Comparison of ENCODE assay signal across 24 cellular contexts in the genomic region with DNA sequence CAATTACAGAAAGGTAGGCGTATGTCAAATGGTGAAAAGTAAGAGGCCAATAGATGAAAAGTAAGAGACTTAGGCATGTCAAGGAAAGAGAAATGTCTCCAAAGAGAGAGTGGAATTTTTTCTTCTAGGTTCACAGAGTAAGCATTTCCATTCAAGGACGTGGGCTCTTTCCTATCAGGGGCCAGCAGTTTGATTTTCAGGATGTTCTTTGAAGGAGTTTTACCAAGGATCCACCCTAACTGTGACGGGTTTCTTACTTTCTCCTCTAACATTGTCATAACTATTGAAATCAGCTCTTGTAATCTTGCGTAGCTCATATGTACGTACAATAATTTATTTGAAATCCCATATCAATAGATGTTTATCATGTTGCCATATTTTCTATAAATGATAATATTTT.
"Had no signal": no experiment of that assay in that cellular context is flagged by ENCODE, and none has a peak within 500 bp of the region (broad histone marks: within the 10 kb centered on the region; RNA-seq: fewer than 3 reads in every experiment).

No MANE protein-coding gene starts in this region.

- FAIRE-seq: colon, islet of Langerhans, keratinocyte had no signal

- ATAC-seq: esophagus mucosa; gastrocnemius medialis; heart right ventricle; left cardiac atrium; left lung; left ventricle myocardium superior; lower lobe of right lung; naive thymus-derived CD4-positive, alpha-beta T cell had no signal

- DNase-seq: dermis blood vessel endothelial cell; dorsolateral prefrontal cortex; effector CD4-positive, alpha-beta T cell; effector memory CD4-positive, alpha-beta T cell; esophagus squamous epithelium; foreskin fibroblast; foreskin melanocyte; gastrocnemius medialis; glutamatergic neuron; head of caudate nucleus; heart right ventricle; hippocampal formation; left cardiac atrium; left lung; left ventricle myocardium superior; lower lobe of right lung; mesenchymal stem cell; naive thymus-derived CD4-positive, alpha-beta T cell had no signal

- H3K27me3 ChIP-seq: dorsolateral prefrontal cortex, esophagus squamous epithelium, gastrocnemius medialis, heart right ventricle, left lung had no signal

- H3K9me3 ChIP-seq: esophagus squamous epithelium, gastrocnemius medialis, left lung, lower lobe of right lung had no signal

- H3K4me3 ChIP-seq: coronary artery, dorsolateral prefrontal cortex, esophagus squamous epithelium, gastrocnemius medialis, heart right ventricle, left lung, lower lobe of right lung had no signal

- H3K27ac ChIP-seq: coronary artery, dorsolateral prefrontal cortex, epithelial cell of prostate, esophagus squamous epithelium, gastrocnemius medialis, heart right ventricle, left lung, lower lobe of right lung had no signal

- H3K4me1 ChIP-seq: esophagus squamous epithelium, gastrocnemius medialis, heart right ventricle, left lung, lower lobe of right lung had no signal

- H3K36me3 ChIP-seq: esophagus squamous epithelium, gastrocnemius medialis, heart right ventricle, left lung, lower lobe of right lung had no signal
